ENCODE assay signal across 8 cellular contexts in genomic region chr6:82365011-82365751, GRCh38. TPM values are rescaled to one million over a fixed set of nuclear protein-coding genes. Genes with fewer than 3 reads are reported as not detected.
DNase-seq lines count a peak whose midpoint lies in the region; ATAC-seq lines count a peak whose summit lies in the region.

No MANE protein-coding gene starts in this region.

- H3K4me1 ChIP-seq in iPS-18a (ENCODE audit: control insufficient read depth, low read depth, low read length), result peaks cover 21% of the 10 kb centered on the region
- H3K4me1 ChIP-seq in skeletal muscle satellite cell (ENCODE audit: control insufficient read depth, insufficient read depth, low read length), result peaks cover 20% of the 10 kb centered on the region

- no peaks in the 10 kb centered on the region for H3K9me3 ChIP-seq in iPS-18a (ENCODE audit: control insufficient read depth, low read depth, low read length)
- H3K9me3 ChIP-seq in skeletal muscle satellite cell (replicated peaks; ENCODE audit: low read length), result no peaks in the 10 kb centered on the region

- DNase-seq in activated naive CD4-positive, alpha-beta T cell treated with Interleukin-2 at 50 U/mL for 16 hours, result peak; percentile 13
- no peak for DNase-seq in activated naive CD4-positive, alpha-beta T cell treated with anti-CD3 and anti-CD28 coated beads, Interleukin-2, amount 50 U/mL, for 16 hours
- peak; percentile 7 for DNase-seq in LHCN-M2 (ENCODE audit: low read depth)
- peak; percentile 26 for DNase-seq in amniotic stem cell (lab: John Stamatoyannopoulos, UW)
- DNase-seq in activated effector memory CD4-positive, alpha-beta T cell treated with anti-CD3 and anti-CD28 coated beads, Interleukin-2, amount 50 U/mL, for 16 hours, result no peak

- H3K27ac ChIP-seq in iPS-18a (ENCODE audit: low read length), result no peak overlapping the region

- H3K9ac ChIP-seq in iPS-18a (ENCODE audit: low read length) (peak overlapping the region; percentile 73), skeletal muscle satellite cell (ENCODE audit: low read depth, low read length) (peak overlapping the region; percentile 84)

- peak overlapping the region; percentile 85 for H3K4me2 ChIP-seq in skeletal muscle satellite cell (ENCODE audit: low read length)

- H3K4me3 ChIP-seq in iPS-18a (ENCODE audit: low read length) (peak overlapping the region; percentile 95), skeletal muscle satellite cell (ENCODE audit: low read length) (peak overlapping the region; percentile 97)

- no peak for ATAC-seq in HG02571 (IDR thresholded peaks at IDR 0.05; ENCODE audit: unreplicated experiment)

- H3K27me3 ChIP-seq in iPS-18a (ENCODE audit: control insufficient read depth, insufficient read depth, low read length), result peaks cover 25% of the 10 kb centered on the region
- peaks cover 9% of the 10 kb centered on the region for H3K27me3 ChIP-seq in skeletal muscle satellite cell (ENCODE audit: control insufficient read depth, insufficient read depth, low read length)

- H3K36me3 ChIP-seq in iPS-18a (ENCODE audit: control insufficient read depth, low read depth, low read length) (peaks cover 5% of the 10 kb centered on the region), skeletal muscle satellite cell (ENCODE audit: insufficient read depth, low read length) (peaks cover 13% of the 10 kb centered on the region)

RNA-seq across cellular contexts. Expression of gene TPBG, which starts 1.6 kb away (rescaled TPM):
- 13.0 and 14.9 TPM in 2 replicates for total RNA-seq in LHCN-M2 (2014; rRNA removed)
- 2.0 TPM for polyA plus RNA-seq in LHCN-M2 (2012)
- total RNA-seq in skeletal muscle satellite cell (2012; rRNA removed), result 103 and 110 TPM in 2 replicates

Comparison
In these comparisons a context has a peak if more than half of its experiments do, and no peak if none do; other contexts are left out.
1. DNase-seq: peak in activated naive CD4-positive, alpha-beta T cell treated with Interleukin-2 at 50 U/mL for 16 hours (single experiment), LHCN-M2 (single experiment) and amniotic stem cell (single experiment); none in activated naive CD4-positive, alpha-beta T cell treated with anti-CD3 and anti-CD28 coated beads, Interleukin-2, amount 50 U/mL, for 16 hours (single experiment) and activated effector memory CD4-positive, alpha-beta T cell treated with anti-CD3 and anti-CD28 coated beads, Interleukin-2, amount 50 U/mL, for 16 hours (single experiment).